ENCODE assay signal across 1 cellular context in genomic region chr5:179836225-179837019, GRCh38.
TF ChIP-seq lines count a peak whose summit lies in the region.

No MANE protein-coding gene starts in this region.

TF ChIP-seq in K562, 482 proteins besides CTCF, POLR2A, EP300 and RAD21 (continued from another document and continues in another):
- TF ChIP-seq ZNF395 (CRISPR knock-in tag; IDR thresholded peaks at IDR 0.05) = no peak
- TF ChIP-seq ATF3 (IDR thresholded peaks at IDR 0.05) = peak; percentile 80
- TF ChIP-seq ATF3 (CRISPR knock-in tag; conservative IDR thresholded peaks at IDR 0.05) = peak; percentile 72; the same call in 1 of the 2 replicates
- 0 out of 2 replicates have a peak, but pooled peaks have one; percentile 47 for TF ChIP-seq FOXO4 (CRISPR knock-in tag; IDR thresholded peaks at IDR 0.05)
- TF ChIP-seq NFATC3 (IDR thresholded peaks at IDR 0.05) = no peak
- no peak for TF ChIP-seq ATF6 (CRISPR knock-in tag; IDR thresholded peaks at IDR 0.05)
- TF ChIP-seq ZNF239 (CRISPR knock-in tag; IDR thresholded peaks at IDR 0.05) = no peak
- no peak for TF ChIP-seq SIX5 (IDR thresholded peaks at IDR 0.05; ENCODE audit: borderline replicate concordance in 1 of 2, insufficient read depth in 1 of 2, low read depth in 1 of 2, low read length in 2 of 2)
- TF ChIP-seq TGIF2 (CRISPR knock-in tag; IDR thresholded peaks at IDR 0.05) = no peak
- TF ChIP-seq SNIP1 (IDR thresholded peaks at IDR 0.05; ENCODE audit: low read depth) = no peak
- no peak for TF ChIP-seq ZNF511 (CRISPR knock-in tag; IDR thresholded peaks at IDR 0.05)
- TF ChIP-seq MIER1 (IDR thresholded peaks at IDR 0.05; ENCODE audit: low read depth) = no peak
- TF ChIP-seq GABPB1 (CRISPR knock-in tag; IDR thresholded peaks at IDR 0.05) = no peak
- TF ChIP-seq ZBTB12 (CRISPR knock-in tag; IDR thresholded peaks at IDR 0.05) = no peak
- TF ChIP-seq MNT (conservative IDR thresholded peaks at IDR 0.05) = 0 out of 4 replicates have a peak, but pooled peaks of 1 of the 2 experiments have one; percentile 35
- TF ChIP-seq RBFOX2 (IDR thresholded peaks at IDR 0.05; ENCODE audit: low read depth, low read length) = peak; percentile 55; the same call in 1 of the 2 replicates
- TF ChIP-seq ZNF584 (CRISPR knock-in tag; IDR thresholded peaks at IDR 0.05; ENCODE audit: low read depth) = no peak
- peak; percentile 62 for TF ChIP-seq E2F8 (IDR thresholded peaks at IDR 0.05; ENCODE audit: low read depth, partially characterized antibody)
- no peak for TF ChIP-seq TRIM28 (IDR thresholded peaks at IDR 0.05)
- no peak for TF ChIP-seq RFX5 (IDR thresholded peaks at IDR 0.05; ENCODE audit: low read depth, low read length)
- TF ChIP-seq SUPT5H (IDR thresholded peaks at IDR 0.05) = peak; percentile 68
- TF ChIP-seq ZNF655 (CRISPR knock-in tag; IDR thresholded peaks at IDR 0.05) = no peak
- TF ChIP-seq CUX1 (CRISPR knock-in tag; IDR thresholded peaks at IDR 0.05) = no peak
- no peak for TF ChIP-seq SNRNP70 (optimal IDR thresholded peaks at IDR 0.05; ENCODE audit: low read depth, low read length)
- no peak for TF ChIP-seq GTF2E2 (tag; IDR thresholded peaks at IDR 0.05)
- TF ChIP-seq HLTF (IDR thresholded peaks at IDR 0.05) = no peak
- TF ChIP-seq ZNF23 (CRISPR knock-in tag; IDR thresholded peaks at IDR 0.05) = no peak
- TF ChIP-seq SP1 (CRISPR knock-in tag; IDR thresholded peaks at IDR 0.05) = 0 out of 2 replicates have a peak, but pooled peaks have one; percentile 28
- TF ChIP-seq NFIX (CRISPR knock-in tag; IDR thresholded peaks at IDR 0.05; ENCODE audit: low read depth) = no peak
- TF ChIP-seq ELF2 (CRISPR knock-in tag; IDR thresholded peaks at IDR 0.05) = no peak
- no peak for TF ChIP-seq ZFP91 (CRISPR knock-in tag; IDR thresholded peaks at IDR 0.05)
- TF ChIP-seq FOXM1 (IDR thresholded peaks at IDR 0.05; ENCODE audit: low read depth) = peak; percentile 47; the same call in 1 of the 2 replicates
- no peak for TF ChIP-seq FOXM1 (CRISPR knock-in tag; IDR thresholded peaks at IDR 0.05; ENCODE audit: low read depth)
- peak; percentile 72 for TF ChIP-seq POLR2B (IDR thresholded peaks at IDR 0.05; ENCODE audit: low read depth, partially characterized antibody)
- TF ChIP-seq POLR2G (IDR thresholded peaks at IDR 0.05; ENCODE audit: low read depth, low read length) = peak; percentile 69
- TF ChIP-seq SREBF2 (CRISPR knock-in tag; IDR thresholded peaks at IDR 0.05) = no peak
- no peak for TF ChIP-seq ZNF57 (CRISPR knock-in tag; IDR thresholded peaks at IDR 0.05)
- TF ChIP-seq POLR3G (IDR thresholded peaks at IDR 0.05; ENCODE audit: extremely low read depth, insufficient read length, insufficient replicate concordance) = no peak
- no peak for TF ChIP-seq ZNF699 (CRISPR knock-in tag; IDR thresholded peaks at IDR 0.05; ENCODE audit: insufficient replicate concordance)
- TF ChIP-seq NFRKB (IDR thresholded peaks at IDR 0.05; ENCODE audit: low read depth) = no peak
- TF ChIP-seq MEIS2 (IDR thresholded peaks at IDR 0.05; ENCODE audit: partially characterized antibody) = peak; percentile 4
- no peak for TF ChIP-seq YY1 (IDR thresholded peaks at IDR 0.05; ENCODE audit: borderline replicate concordance in 1 of 3, control insufficient read depth in 1 of 3, extremely low read depth in 1 of 3, insufficient read depth in 3 of 3, insufficient read length in 1 of 3, insufficient replicate concordance in 2 of 3, low read depth in 1 of 3, low read length in 2 of 3)
